Comparison of ENCODE assay signal across 1 cellular context in the genomic region with DNA sequence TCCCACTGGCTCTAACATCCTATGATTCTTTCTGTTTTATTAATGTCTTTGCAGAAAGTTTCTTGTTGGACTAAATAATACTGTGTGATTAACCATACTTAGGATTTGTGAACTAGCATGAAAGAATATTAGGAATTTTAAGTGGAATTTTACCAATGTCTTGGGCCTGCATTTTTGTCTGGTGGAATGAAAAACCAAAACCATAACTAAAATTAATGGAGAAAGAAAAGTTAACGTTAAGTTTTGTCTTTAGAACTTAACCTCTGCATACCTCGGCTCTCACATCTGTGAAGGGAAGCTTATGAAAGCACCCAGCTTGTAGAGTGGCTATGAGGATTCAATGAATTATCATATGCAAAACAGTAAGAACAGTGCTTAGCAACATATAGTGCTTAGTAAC.
TF ChIP-seq lines count a peak whose summit lies in the region.

No MANE protein-coding gene starts in this region.

TF ChIP-seq in IMR-90, 13 proteins besides CTCF, POLR2A, EP300 and RAD21:
- TF ChIP-seq CEBPB (IDR thresholded peaks at IDR 0.05; ENCODE audit: low read depth, low read length) = no peak
- TF ChIP-seq BHLHE40 (IDR thresholded peaks at IDR 0.05; ENCODE audit: low read depth, low read length) = no peak
- no peak for TF ChIP-seq MAFK (IDR thresholded peaks at IDR 0.05; ENCODE audit: low read depth, low read length)
- TF ChIP-seq RFX5 (IDR thresholded peaks at IDR 0.05; ENCODE audit: low read depth, low read length) = no peak
- TF ChIP-seq MAZ (IDR thresholded peaks at IDR 0.05; ENCODE audit: borderline replicate concordance, low read depth, low read length) = no peak
- no peak for TF ChIP-seq ELK1 (IDR thresholded peaks at IDR 0.05; ENCODE audit: borderline replicate concordance, low read depth, low read length)
- no peak for TF ChIP-seq SMC3 (IDR thresholded peaks at IDR 0.05; ENCODE audit: low read depth, low read length)
- no peak for TF ChIP-seq CHD1 (IDR thresholded peaks at IDR 0.05; ENCODE audit: low read depth, low read length)
- no peak for TF ChIP-seq MXI1 (IDR thresholded peaks at IDR 0.05; ENCODE audit: borderline replicate concordance, low read depth, low read length)
- no peak for TF ChIP-seq NFE2L2 (IDR thresholded peaks at IDR 0.05; ENCODE audit: low read depth, low read length)
- TF ChIP-seq FOS (IDR thresholded peaks at IDR 0.05; ENCODE audit: low read depth, low read length) = no peak
- TF ChIP-seq USF2 (IDR thresholded peaks at IDR 0.05; ENCODE audit: low read depth, low read length) = no peak
- TF ChIP-seq RCOR1 (IDR thresholded peaks at IDR 0.05; ENCODE audit: insufficient replicate concordance, low read length) = no peak
